ENCODE assay signal across 8 cellular contexts in the genomic region with DNA sequence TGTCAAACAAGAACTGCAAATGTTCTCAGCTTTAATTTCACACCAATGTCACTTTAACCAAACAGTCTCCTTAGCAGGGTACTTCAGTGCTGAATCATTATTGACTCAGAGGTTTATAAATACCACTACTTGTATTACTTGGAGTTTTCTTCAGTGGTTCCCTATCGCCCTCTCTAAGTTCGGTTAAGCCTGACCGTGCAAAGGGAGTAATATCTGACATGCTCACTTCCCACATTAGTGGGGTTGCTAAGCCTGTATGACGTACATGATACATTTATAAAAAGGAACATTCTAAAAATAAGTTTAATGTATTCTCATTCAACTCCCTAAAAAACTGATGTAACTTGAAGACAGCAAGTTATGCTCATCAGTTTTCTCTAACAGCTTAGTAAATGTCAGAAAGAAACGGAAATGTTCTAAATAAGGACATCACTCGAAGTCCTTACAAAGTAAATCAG.
DNase-seq lines count a peak whose midpoint lies in the region; ATAC-seq and TF ChIP-seq lines count a peak whose summit lies in the region.

No MANE protein-coding gene starts in this region.

- H2BK5ac ChIP-seq in neuronal stem cell (ENCODE audit: low read length), result no peak overlapping the region

- no peak overlapping the region for H2AFZ ChIP-seq in neuronal stem cell (ENCODE audit: low read length)

- no peak overlapping the region for H3K4ac ChIP-seq in neuronal stem cell (ENCODE audit: low read length)

- WGBS in neuronal stem cell (ENCODE audit: extremely low coverage in 2 of 2, insufficient read length in 2 of 2, insufficient replicate concordance in 1 of 2), 2 donors, result no CpG with 5 or more reads among the region's 6 CpGs

- no peak overlapping the region for H2BK12ac ChIP-seq in neuronal stem cell (ENCODE audit: low read length)

- H3K4me3 Mint-ChIP-seq in stimulated activated effector memory CD8-positive, alpha-beta T cell treated with anti-CD3 and anti-CD28 coated beads, Interleukin-12 subunit alpha, Interleukin-12 subunit beta, amount 100 ng/mL, for 72 hours, result no peak overlapping the region

- H3K4me2 ChIP-seq in neuronal stem cell (ENCODE audit: insufficient read depth, low read length, poor library complexity, severe bottlenecking), result no peak overlapping the region

- no peak overlapping the region for H2BK120ac ChIP-seq in neuronal stem cell (ENCODE audit: low read depth, low read length)

- no peak overlapping the region for H3K27ac Mint-ChIP-seq in stimulated activated effector memory CD8-positive, alpha-beta T cell treated with anti-CD3 and anti-CD28 coated beads, Interleukin-12 subunit alpha, Interleukin-12 subunit beta, amount 100 ng/mL, for 72 hours

- no peak overlapping the region for H3K23ac ChIP-seq in neuronal stem cell (ENCODE audit: low read depth, low read length, poor library complexity)

- no peak overlapping the region for H2BK15ac ChIP-seq in neuronal stem cell (ENCODE audit: low read length)

- H4K8ac ChIP-seq in neuronal stem cell (ENCODE audit: low read depth, low read length), result no peak overlapping the region

- H3K4me3 ChIP-seq in epithelial cell of proximal tubule (ENCODE audit: low read depth, low read length), result no peak overlapping the region
- H3K4me3 ChIP-seq in colonic mucosa, result no peak overlapping the region
- H3K4me3 ChIP-seq in neuronal stem cell (ENCODE audit: low read length in 2 of 2), result no peak overlapping the region

- intact Hi-C loops in colonic mucosa (cut with DNase I), result no loop called here

- H3K27ac ChIP-seq in colonic mucosa (no peak overlapping the region), neuronal stem cell (replicated peaks; ENCODE audit: low read length) (no peak overlapping the region)

- H3K9ac ChIP-seq in colonic mucosa (ENCODE audit: low read depth in 2 of 2, low read length in 2 of 2) (no peak overlapping the region), neuronal stem cell (ENCODE audit: low read depth, low read length, poor library complexity) (no peak overlapping the region)

- TF ChIP-seq CTCF in epithelial cell of proximal tubule (conservative IDR thresholded peaks at IDR 0.05; ENCODE audit: low read depth, low read length) (no peak), colonic mucosa (IDR thresholded peaks at IDR 0.05) (no peak)

- no peaks in the 10 kb centered on the region for H3K36me3 Mint-ChIP-seq in stimulated activated effector memory CD8-positive, alpha-beta T cell treated with anti-CD3 and anti-CD28 coated beads, Interleukin-12 subunit alpha, Interleukin-12 subunit beta, amount 100 ng/mL, for 72 hours

- H3K9me3 ChIP-seq in colonic mucosa, result no peaks in the 10 kb centered on the region
- no peaks in the 10 kb centered on the region for H3K9me3 ChIP-seq in neuronal stem cell (replicated peaks in 1 of 2; ENCODE audit: control insufficient read depth in 2 of 2, insufficient read depth in 1 of 2, low read depth in 1 of 2, low read length in 2 of 2)

- no peaks in the 10 kb centered on the region for H3K4me1 Mint-ChIP-seq in stimulated activated effector memory CD8-positive, alpha-beta T cell treated with anti-CD3 and anti-CD28 coated beads, Interleukin-12 subunit alpha, Interleukin-12 subunit beta, amount 100 ng/mL, for 72 hours

- DNase-seq in H4 (ENCODE audit: low spot score) (peak; percentile 83), M059J (ENCODE audit: low read depth) (peak; percentile 93), epithelial cell of proximal tubule (ENCODE audit: low read depth) (peak; percentile 83), colonic mucosa (no peak), NK-92 (lab: John Stamatoyannopoulos, UW; ENCODE audit: unreplicated experiment) (no peak), neuronal stem cell (ENCODE audit: low spot score) (no peak)
- DNase-seq in stimulated activated effector memory CD8-positive, alpha-beta T cell treated with anti-CD3 and anti-CD28 coated beads, Interleukin-12 subunit alpha, Interleukin-12 subunit beta, amount 100 ng/mL, for 72 hours (ENCODE audit: low spot score in 2 of 2), result no peak

- no peaks in the 10 kb centered on the region for H3K27me3 ChIP-seq in colonic mucosa
- H3K27me3 ChIP-seq in neuronal stem cell (ENCODE audit: control insufficient read depth in 3 of 3, insufficient read depth in 3 of 3, low read depth in 1 of 3, low read length in 3 of 3), result no peaks in the 10 kb centered on the region

- no peaks in the 10 kb centered on the region for H3K9me3 Mint-ChIP-seq in stimulated activated effector memory CD8-positive, alpha-beta T cell treated with anti-CD3 and anti-CD28 coated beads, Interleukin-12 subunit alpha, Interleukin-12 subunit beta, amount 100 ng/mL, for 72 hours

- no peaks in the 10 kb centered on the region for H3K4me1 ChIP-seq in colonic mucosa
- no peaks in the 10 kb centered on the region for H3K4me1 ChIP-seq in neuronal stem cell (ENCODE audit: control insufficient read depth in 2 of 2, insufficient read depth in 1 of 2, low read depth in 1 of 2, low read length in 2 of 2)

- peak; percentile 97 for ATAC-seq in GM18499 (IDR thresholded peaks at IDR 0.05; ENCODE audit: insufficient read depth, unreplicated experiment)
- peak; percentile 96 for ATAC-seq in stimulated activated effector memory CD8-positive, alpha-beta T cell treated with anti-CD3 and anti-CD28 coated beads, Interleukin-12 subunit alpha, Interleukin-12 subunit beta, amount 100 ng/mL, for 72 hours

- H3K79me1 ChIP-seq in neuronal stem cell (ENCODE audit: low read depth, low read length), result no peaks in the 10 kb centered on the region

- H2AK5ac ChIP-seq in neuronal stem cell (ENCODE audit: low read depth, low read length), result no peak overlapping the region

- no peak overlapping the region for H3K14ac ChIP-seq in neuronal stem cell (ENCODE audit: low read length)

- no peaks in the 10 kb centered on the region for H3K36me3 ChIP-seq in colonic mucosa
- H3K36me3 ChIP-seq in neuronal stem cell (replicated peaks in 1 of 2; ENCODE audit: control insufficient read depth in 2 of 2, insufficient read depth in 2 of 2, low read length in 2 of 2), result no peaks in the 10 kb centered on the region

- no peak overlapping the region for H3K18ac ChIP-seq in neuronal stem cell (ENCODE audit: low read length)

- no peak overlapping the region for H4K91ac ChIP-seq in neuronal stem cell (ENCODE audit: low read depth, low read length, poor library complexity)

Comparison
In these comparisons a context has a peak if more than half of its experiments do, and no peak if none do; other contexts are left out.
1. DNase-seq: peak in H4 (single experiment), M059J (single experiment) and epithelial cell of proximal tubule (single experiment); none in stimulated activated effector memory CD8-positive, alpha-beta T cell treated with anti-CD3 and anti-CD28 coated beads, Interleukin-12 subunit alpha, Interleukin-12 subunit beta, amount 100 ng/mL, for 72 hours (0 of 2), colonic mucosa (single experiment), NK-92 (single experiment) and neuronal stem cell (single experiment).